In the genomic region with DNA sequence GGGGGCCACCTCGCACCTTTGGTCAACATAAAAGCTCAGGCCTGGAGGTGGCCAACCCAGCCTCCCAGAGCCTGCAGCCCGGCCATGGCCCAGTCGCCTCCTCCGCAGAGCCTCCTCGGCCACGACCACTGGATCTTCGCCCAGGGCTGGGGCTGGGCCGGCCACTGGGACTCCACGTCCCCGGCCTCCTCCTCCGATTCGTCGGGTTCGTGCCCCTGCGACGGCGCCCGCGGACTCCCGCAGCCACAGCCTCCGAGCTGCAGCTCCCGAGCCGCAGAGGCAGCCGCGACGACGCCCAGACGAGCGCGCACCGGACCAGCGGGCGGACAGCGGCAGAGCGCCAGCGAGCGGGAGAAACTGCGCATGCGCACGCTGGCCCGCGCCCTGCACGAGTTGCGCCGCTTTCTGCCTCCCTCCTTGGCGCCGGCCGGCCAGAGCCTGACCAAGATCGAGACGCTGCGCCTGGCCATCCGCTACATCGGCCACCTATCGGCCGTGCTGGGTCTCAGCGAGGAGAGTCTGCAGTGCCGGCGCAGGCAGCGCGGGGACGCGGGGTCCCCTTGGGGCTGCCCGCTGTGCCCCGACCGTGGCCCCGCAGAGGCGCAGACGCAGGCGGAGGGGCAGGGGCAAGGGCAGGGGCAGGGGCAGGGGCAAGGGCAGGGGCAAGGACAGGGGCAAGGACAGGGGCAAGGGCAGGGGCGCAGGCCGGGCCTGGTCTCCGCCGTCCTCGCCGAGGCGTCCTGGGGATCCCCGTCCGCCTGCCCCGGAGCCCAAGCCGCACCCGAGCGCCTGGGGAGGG, we compare ENCODE assay signal across 1 cellular context.
A peak's percentile ranks its signal among the peaks of the same experiment; 100 is the strongest.
TF ChIP-seq lines count a peak whose summit lies in the region.

TSS of gene MESP2 (plus strand) at position 59 of the 799 bp plus-strand sequence. CDS start at position 85, 26 bp downstream.

TF ChIP-seq in WTC11, 78 proteins besides CTCF, POLR2A, EP300 and RAD21 (continued from another document):
- TF ChIP-seq, protein P1, sequence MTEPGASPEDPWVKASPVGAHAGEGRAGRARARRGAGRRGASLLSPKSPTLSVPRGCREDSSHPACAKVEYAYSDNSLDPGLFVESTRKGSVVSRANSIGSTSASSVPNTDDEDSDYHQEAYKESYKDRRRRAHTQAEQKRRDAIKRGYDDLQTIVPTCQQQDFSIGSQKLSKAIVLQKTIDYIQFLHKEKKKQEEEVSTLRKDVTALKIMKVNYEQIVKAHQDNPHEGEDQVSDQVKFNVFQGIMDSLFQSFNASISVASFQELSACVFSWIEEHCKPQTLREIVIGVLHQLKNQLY (CRISPR knock-in tag; IDR thresholded peaks at IDR 0.05), result no peak
- TF ChIP-seq ESRRA (CRISPR knock-in tag; IDR thresholded peaks at IDR 0.05; ENCODE audit: borderline replicate concordance) (peak; percentile 96), SMAD4 (CRISPR knock-in tag; IDR thresholded peaks at IDR 0.05) (no peak), NFE2L1 (CRISPR knock-in tag; IDR thresholded peaks at IDR 0.05) (peak; percentile 98), ZNF671 (CRISPR knock-in tag; IDR thresholded peaks at IDR 0.05) (no peak), ATF1 (CRISPR knock-in tag; IDR thresholded peaks at IDR 0.05) (peak; percentile 79; the same call in 1 of the 2 replicates), GABPB1 (CRISPR knock-in tag; IDR thresholded peaks at IDR 0.05) (peak; percentile 66; the same call in 1 of the 2 replicates), RELA (CRISPR knock-in tag; IDR thresholded peaks at IDR 0.05; ENCODE audit: borderline replicate concordance) (peak; percentile 96), USF1 (CRISPR knock-in tag; IDR thresholded peaks at IDR 0.05) (peak; percentile 49), IRF2 (CRISPR knock-in tag; IDR thresholded peaks at IDR 0.05; ENCODE audit: borderline replicate concordance, low read depth) (no peak)
- TF ChIP-seq, protein P2, sequence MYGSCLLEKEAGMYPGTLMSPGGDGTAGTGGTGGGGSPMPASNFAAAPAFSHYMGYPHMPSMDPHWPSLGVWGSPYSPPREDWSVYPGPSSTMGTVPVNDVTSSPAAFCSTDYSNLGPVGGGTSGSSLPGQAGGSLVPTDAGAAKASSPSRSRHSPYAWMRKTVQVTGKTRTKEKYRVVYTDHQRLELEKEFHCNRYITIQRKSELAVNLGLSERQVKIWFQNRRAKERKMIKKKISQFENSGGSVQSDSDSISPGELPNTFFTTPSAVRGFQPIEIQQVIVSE (CRISPR knock-in tag; IDR thresholded peaks at IDR 0.05; ENCODE audit: borderline replicate concordance), result no peak
